16 cellular contexts compared by ENCODE assay signal in the genomic region with DNA sequence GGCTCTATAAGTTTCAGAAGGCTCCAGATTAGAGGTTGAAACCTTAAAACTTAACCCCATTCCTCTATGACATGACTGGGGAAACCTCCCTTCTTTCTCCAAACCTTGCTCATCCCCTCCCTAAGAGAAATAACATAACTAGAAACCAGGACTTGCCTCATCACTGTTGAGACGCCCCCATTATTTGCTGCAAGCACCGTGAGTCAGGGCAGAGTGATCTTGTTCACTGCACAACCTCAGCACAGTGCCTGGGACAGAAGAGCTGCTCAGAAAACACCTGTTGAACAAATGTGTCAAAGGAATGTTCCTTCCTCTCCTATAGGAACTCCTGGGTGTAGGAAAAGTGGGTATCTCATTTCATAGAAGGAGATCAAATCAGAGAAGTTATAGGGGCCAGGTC.
DNase-seq lines count a peak whose midpoint lies in the region; ATAC-seq, FAIRE-seq and TF ChIP-seq lines count a peak whose summit lies in the region.
"Had no signal": no experiment of that assay in that cellular context is flagged by ENCODE, and none has a peak within 500 bp of the region (broad histone marks: within the 10 kb centered on the region; RNA-seq: fewer than 3 reads in every experiment).

No MANE protein-coding gene starts in this region.

- H3K4me2 ChIP-seq in IMR-90 (ENCODE audit: low read depth, low read length), result peak overlapping the region; percentile 25; the same call in 1 of the 2 replicates

- no peaks in the 10 kb centered on the region for H3K27me3 Mint-ChIP-seq in activated T-helper 17 cell treated with anti-CD3 and anti-CD28 coated beads, Interleukin-2, amount 50 U/mL, for 72 hours

- peak overlapping the region; percentile 87; the same call in 1 of the 2 replicates for H3K18ac ChIP-seq in IMR-90 (ENCODE audit: low read depth, low read length)

- H3K27ac ChIP-seq in AG04450 (ENCODE audit: low read depth, low read length), result peak overlapping the region; percentile 33
- no peak overlapping the region for H3K27ac ChIP-seq in IMR-90 (ENCODE audit: insufficient read depth, low read length)
- H3K27ac ChIP-seq: C4-2B, SK-N-MC had no signal

- intact Hi-C loops in IMR-90 (cut with micrococcal nuclease), result loop anchor here (10.0 kb wide), 1 partner anchor 116 kb away; no protein-coding TSS in a partner anchor

- H2AK5ac ChIP-seq in IMR-90 (ENCODE audit: low read depth, low read length), result 0 out of 2 replicates have a peak overlapping the region, but pooled peaks have one; percentile 41

- BruUV-seq in IMR-90 (replicated peaks; lab: Mats Ljungman, UMichigan), result no TSS peak

- CTCF ChIA-PET in AG04450 (lab: Charles Lee), result no interaction called here
- CTCF ChIA-PET in IMR-90 (lab: Yijun Ruan, JAX), result no interaction called here

- peak overlapping the region; percentile 42; the same call in 1 of the 2 replicates for H4K5ac ChIP-seq in IMR-90 (ENCODE audit: low read depth, low read length)

- H3K23ac ChIP-seq in IMR-90 (ENCODE audit: low read depth, low read length), result peak overlapping the region; percentile 63; the same call in 1 of the 2 replicates

- H3K4ac ChIP-seq in IMR-90 (ENCODE audit: low read depth, low read length), result peak overlapping the region; percentile 76; the same call in 1 of the 2 replicates

- in situ Hi-C loops in IMR-90 (cut with MboI; ENCODE audit: low sequenced_read_pairs), result loop anchor here (10.0 kb wide), 1 partner anchor 86 kb away; no protein-coding TSS in a partner anchor

- TF ChIP-seq RAD21 in IMR-90 (IDR thresholded peaks at IDR 0.05; ENCODE audit: low read length), result no peak

- no peak for TF ChIP-seq POLR2A in IMR-90 (IDR thresholded peaks at IDR 0.05; ENCODE audit: low read depth, low read length)

- H3K9me3 ChIP-seq in AG04450 (ENCODE audit: control insufficient read depth, insufficient read depth, low read length), result no peaks in the 10 kb centered on the region
- no peaks in the 10 kb centered on the region for H3K9me3 ChIP-seq in IMR-90 (ENCODE audit: control insufficient read depth, insufficient read depth, low read length)

- dilution Hi-C loops in IMR-90 (cut with HindIII; ENCODE audit: low sequenced_read_pairs, unreplicated experiment), result no loop called here

- DNase-seq in AG04450 (ENCODE audit: low read depth, low spot score) (no peak), IMR-90 (peak; percentile 56), bronchial epithelial cell (ENCODE audit: low read depth) (peak; percentile 81), kidney tubule cell (ENCODE audit: low spot score) (peak; percentile 44), mucosa of gallbladder (ENCODE audit: low spot score) (no peak), GM19238 (ENCODE audit: insufficient read length, low spot score) (no peak)
- no peak for DNase-seq in stimulated activated CD4-positive, alpha-beta T cell treated with anti-CD3 and anti-CD28 coated beads, Interleukin-12 subunit alpha, Interleukin-12 subunit beta, amount 100 ng/mL, for 4 hours
- DNase-seq: H9, NCI-H1417, NCI-H187 treated with DMSO at 0.1 percent for 48 hours, NCI-H2171 treated with DMSO at 0.1 percent for 48 hours, NCI-H446 treated with DMSO at 0.1 percent for 48 hours had no signal

- peak overlapping the region; percentile 92 for H2BK20ac ChIP-seq in IMR-90 (ENCODE audit: low read depth, low read length)

- WGBS in IMR-90 (ENCODE audit: extremely low coverage in 2 of 2, insufficient read length in 1 of 2), 2 experiments, result no CpG with 5 or more reads among the region's 2 CpGs

- no peaks in the 10 kb centered on the region for H3K4me1 Mint-ChIP-seq in activated T-helper 17 cell treated with anti-CD3 and anti-CD28 coated beads, Interleukin-2, amount 50 U/mL, for 72 hours

- TF ChIP-seq CTCF in AG04450 (IDR thresholded peaks at IDR 0.05; ENCODE audit: low read depth, low read length) (no peak), IMR-90 (conservative IDR thresholded peaks at IDR 0.05; ENCODE audit: low read depth, low read length) (no peak), bronchial epithelial cell (IDR thresholded peaks at IDR 0.05; ENCODE audit: insufficient read depth, low read length, severe bottlenecking) (no peak)

- 0 out of 3 replicates have a peak overlapping the region, but pooled peaks have one; percentile 81 for H2BK15ac ChIP-seq in IMR-90 (ENCODE audit: low read depth, low read length)

- no peak overlapping the region for H2AFZ ChIP-seq in IMR-90 (replicated peaks; ENCODE audit: low read length, poor library complexity)

- H4K91ac ChIP-seq in IMR-90 (ENCODE audit: insufficient read depth, low read depth, low read length), result peak overlapping the region; percentile 63

- H3K14ac ChIP-seq in IMR-90 (replicated peaks; ENCODE audit: low read depth, low read length), result 0 out of 2 replicates have a peak overlapping the region, but pooled peaks have one; percentile 42

- no peaks in the 10 kb centered on the region for H4K20me1 ChIP-seq in IMR-90 (ENCODE audit: insufficient read depth, low read length)

- H3K9ac ChIP-seq in IMR-90 (ENCODE audit: low read depth, low read length), result no peak overlapping the region

- H3K9me1 ChIP-seq in IMR-90 (ENCODE audit: insufficient read depth, low read length), result peaks cover 20% of the 10 kb centered on the region

- H3K27me3 ChIP-seq in AG04450 (ENCODE audit: control insufficient read depth, insufficient read depth, low read length), result no peaks in the 10 kb centered on the region
- no peaks in the 10 kb centered on the region; the same call in 1 of the 2 replicates for H3K27me3 ChIP-seq in IMR-90 (ENCODE audit: control insufficient read depth, insufficient read depth, low read length)
- peaks cover 4% of the 10 kb centered on the region for H3K27me3 ChIP-seq in bronchial epithelial cell (ENCODE audit: control insufficient read depth, insufficient read depth, low read length)

- peak overlapping the region; percentile 87 for H2BK5ac ChIP-seq in IMR-90 (ENCODE audit: low read depth, low read length, poor library complexity, severe bottlenecking)

- H2AK9ac ChIP-seq in IMR-90 (replicated peaks; ENCODE audit: low read depth, low read length, poor library complexity), result no peak overlapping the region

- H2BK120ac ChIP-seq in IMR-90 (ENCODE audit: low read depth, low read length), result peak overlapping the region; percentile 79

- peak overlapping the region; percentile 3 to 68; a peak in 3 of 4 replicates for H4K8ac ChIP-seq in IMR-90 (ENCODE audit: low read depth in 2 of 2, low read length in 2 of 2)

- no peaks in the 10 kb centered on the region for H3K36me3 Mint-ChIP-seq in activated T-helper 17 cell treated with anti-CD3 and anti-CD28 coated beads, Interleukin-2, amount 50 U/mL, for 72 hours (ENCODE audit: low read depth)

- no peak overlapping the region for H3K27ac Mint-ChIP-seq in activated T-helper 17 cell treated with anti-CD3 and anti-CD28 coated beads, Interleukin-2, amount 50 U/mL, for 72 hours
- H3K27ac Mint-ChIP-seq: H9 had no signal

- peaks cover under 1% of the 10 kb centered on the region for H3K9me3 Mint-ChIP-seq in activated T-helper 17 cell treated with anti-CD3 and anti-CD28 coated beads, Interleukin-2, amount 50 U/mL, for 72 hours
- H3K9me3 Mint-ChIP-seq: H9 had no signal

- H3K4me1 ChIP-seq in IMR-90 (ENCODE audit: control insufficient read depth, insufficient read depth, low read length), result peaks cover 18% of the 10 kb centered on the region

- no peak for FAIRE-seq in bronchial epithelial cell (lab: Jason Lieb, UNC)
- FAIRE-seq: A204.1 had no signal

- POLR2A ChIA-PET in AG04450 (lab: Yijun Ruan, JAX), result no interaction called here
- POLR2A ChIA-PET in IMR-90 (lab: Charles Lee; ENCODE audit: unreplicated experiment), result no interaction called here

- H3K56ac ChIP-seq in IMR-90 (ENCODE audit: extremely low read depth, insufficient read depth, low read length), result no peak overlapping the region

- H3K36me3 ChIP-seq in IMR-90 (ENCODE audit: control insufficient read depth, insufficient read depth, low read length) (no peaks in the 10 kb centered on the region), bronchial epithelial cell (ENCODE audit: control insufficient read depth, insufficient read depth, low read length) (no peaks in the 10 kb centered on the region)

- H3K79me1 ChIP-seq in IMR-90 (ENCODE audit: low read depth in 1 of 2, low read length in 2 of 2), result no peaks in the 10 kb centered on the region

- ATAC-seq in IMR-90 (ENCODE audit: low read depth), result no peak
- no peak for ATAC-seq in activated T-helper 17 cell treated with anti-CD3 and anti-CD28 coated beads, Interleukin-2, amount 50 U/mL, for 72 hours (replicated peaks)

- H3K4me3 Mint-ChIP-seq in activated T-helper 17 cell treated with anti-CD3 and anti-CD28 coated beads, Interleukin-2, amount 50 U/mL, for 72 hours, result no peak overlapping the region
- H3K4me3 Mint-ChIP-seq: H9 had no signal

- H3K4me3 ChIP-seq in AG04450 (ENCODE audit: low read depth, low read length) (no peak overlapping the region), IMR-90 (ENCODE audit: insufficient read depth, low read depth, low read length) (no peak overlapping the region), bronchial epithelial cell (ENCODE audit: low read depth, low read length) (no peak overlapping the region)
- H3K4me3 ChIP-seq: SK-N-MC had no signal

TF ChIP-seq in IMR-90, 13 proteins besides CTCF, POLR2A, EP300 and RAD21:
- TF ChIP-seq RFX5 (IDR thresholded peaks at IDR 0.05; ENCODE audit: low read depth, low read length) (no peak), CEBPB (IDR thresholded peaks at IDR 0.05; ENCODE audit: low read depth, low read length) (peak; percentile 48; the same call in 1 of the 2 replicates), FOS (IDR thresholded peaks at IDR 0.05; ENCODE audit: low read depth, low read length) (0 out of 2 replicates have a peak, but pooled peaks have one; percentile 8)

Comparison
In these comparisons a context has a peak if more than half of its experiments do, and no peak if none do; other contexts are left out.
1. DNase-seq: peak in IMR-90 (single experiment), bronchial epithelial cell (single experiment) and kidney tubule cell (single experiment); none in AG04450 (single experiment), mucosa of gallbladder (single experiment), stimulated activated CD4-positive, alpha-beta T cell treated with anti-CD3 and anti-CD28 coated beads, Interleukin-12 subunit alpha, Interleukin-12 subunit beta, amount 100 ng/mL, for 4 hours (single experiment) and GM19238 (single experiment).